8 cellular contexts compared by ENCODE assay signal in genomic region chr11:102476812-102477211, GRCh38. TPM values are rescaled to one million over a fixed set of nuclear protein-coding genes. Genes with fewer than 3 reads are reported as not detected.
DNase-seq lines count a peak whose midpoint lies in the region; ATAC-seq and TF ChIP-seq lines count a peak whose summit lies in the region.

No MANE protein-coding gene starts in this region.

- TF ChIP-seq CTCF in 22Rv1 (IDR thresholded peaks at IDR 0.05) (no peak), right lobe of liver (IDR thresholded peaks at IDR 0.05) (no peak)
- no peak for TF ChIP-seq CTCF in activated CD8-positive, alpha-beta T cell treated with anti-CD3 and anti-CD28 coated beads for 36 hours (IDR thresholded peaks at IDR 0.05)

- intact Hi-C loops in activated CD8-positive, alpha-beta T cell treated with anti-CD3 and anti-CD28 coated beads for 36 hours (cut with micrococcal nuclease), result no loop called here
- intact Hi-C loops in right lobe of liver (cut with DNase I), result no loop called here

- peak; percentile 44 for ATAC-seq in GM19324 (IDR thresholded peaks at IDR 0.05; ENCODE audit: low FRiP score, unreplicated experiment)
- peak; percentile 75 for ATAC-seq in activated CD8-positive, alpha-beta T cell treated with anti-CD3 and anti-CD28 coated beads for 36 hours
- ATAC-seq in right lobe of liver, result peak; percentile 96 to 99 (median 97)
- ATAC-seq in GM19328 (IDR thresholded peaks at IDR 0.05; ENCODE audit: unreplicated experiment), result no peak

- H3K27me3 ChIP-seq in right lobe of liver, result no peaks in the 10 kb centered on the region

- H3K4me1 Mint-ChIP-seq in activated CD8-positive, alpha-beta T cell treated with anti-CD3 and anti-CD28 coated beads for 36 hours (ENCODE audit: low read depth), result peaks cover 61% of the 10 kb centered on the region

- peak overlapping the region; percentile 62 for H3K27ac ChIP-seq in 22Rv1
- H3K27ac ChIP-seq in right lobe of liver, result peak overlapping the region; percentile 78 to 87 (median 81)

- H3K27me3 Mint-ChIP-seq in activated CD8-positive, alpha-beta T cell treated with anti-CD3 and anti-CD28 coated beads for 36 hours, result no peaks in the 10 kb centered on the region

- TF ChIP-seq POLR2A in right lobe of liver (IDR thresholded peaks at IDR 0.05), result no peak

- H3K4me3 Mint-ChIP-seq in activated CD8-positive, alpha-beta T cell treated with anti-CD3 and anti-CD28 coated beads for 36 hours, result peak overlapping the region; percentile 53

- DNase-seq in NCI-H1436 treated with DMSO at 0.1 percent for 48 hours (lab: John Stamatoyannopoulos, UW) (peak; percentile 58), right lobe of liver (peak; percentile 83 to 91 (median 87)), T-helper 9 cell (no peak), midbrain (lab: John Stamatoyannopoulos, UW) (no peak)
- DNase-seq in activated CD8-positive, alpha-beta T cell treated with anti-CD3 and anti-CD28 coated beads for 36 hours, result peak; percentile 71

- H3K9me3 ChIP-seq in right lobe of liver, result no peaks in the 10 kb centered on the region

- peaks cover 0 to 22% (median 9%) of the 10 kb centered on the region in 4 donors for H3K4me1 ChIP-seq in right lobe of liver

- no peaks in the 10 kb centered on the region for H3K36me3 ChIP-seq in right lobe of liver

- CTCF ChIA-PET in activated CD8-positive, alpha-beta T cell treated with anti-CD3 and anti-CD28 coated beads for 36 hours (lab: Charles Lee), result interaction anchor here (0.6 to 4.1 kb wide), 12 partner anchors 8 to 190 kb away, joined by 3 to 19 read pairs (median 5); no protein-coding TSS in a partner anchor

- no peak overlapping the region for H3K4me3 ChIP-seq in right lobe of liver

- POLR2A ChIA-PET in activated CD8-positive, alpha-beta T cell treated with anti-CD3 and anti-CD28 coated beads for 36 hours (lab: Charles Lee), result interaction anchor here (1.1 to 3.1 kb wide), 4 partner anchors 10 to 135 kb away, joined by 3 to 19 read pairs (median 8); no protein-coding TSS in a partner anchor

- WGBS in right lobe of liver (ENCODE audit: insufficient coverage, low coverage, low lambda C conversion rate, missing lambda C conversion rate), result 0% methylated on average over 1 of the region's 1 CpG

- H3K27ac Mint-ChIP-seq in activated CD8-positive, alpha-beta T cell treated with anti-CD3 and anti-CD28 coated beads for 36 hours, result peak overlapping the region; percentile 90

- H3K9me3 Mint-ChIP-seq in activated CD8-positive, alpha-beta T cell treated with anti-CD3 and anti-CD28 coated beads for 36 hours, result no peaks in the 10 kb centered on the region

- H3K36me3 Mint-ChIP-seq in activated CD8-positive, alpha-beta T cell treated with anti-CD3 and anti-CD28 coated beads for 36 hours (ENCODE audit: low read depth), result no peaks in the 10 kb centered on the region

RNA-seq across cellular contexts. Expression of gene TMEM123, which starts 24.2 kb away (rescaled TPM):
- total RNA-seq in activated CD8-positive, alpha-beta T cell treated with anti-CD3 and anti-CD28 coated beads for 36 hours, result 100 to 1,000 TPM; 234 to 235 TPM
- 100 to 1,000 TPM; 173 to 557 (median 229) TPM for total RNA-seq in right lobe of liver

RNA-seq across cellular contexts. Expression of gene MMP7, which starts 53.7 kb away (rescaled TPM):
- total RNA-seq in activated CD8-positive, alpha-beta T cell treated with anti-CD3 and anti-CD28 coated beads for 36 hours, result not detected
- total RNA-seq in right lobe of liver, result 1 to 10 TPM in 3 of 6 experiments, under 1 TPM in 3; 0.37 to 2.9 (median 1.1) TPM

Comparison
In these comparisons a context has a peak if more than half of its experiments do, and no peak if none do; other contexts are left out.
1. DNase-seq: peak in NCI-H1436 treated with DMSO at 0.1 percent for 48 hours (single experiment), activated CD8-positive, alpha-beta T cell treated with anti-CD3 and anti-CD28 coated beads for 36 hours (single experiment) and right lobe of liver (3 of 3); none in T-helper 9 cell (single experiment) and midbrain (single experiment).